Comparison of ENCODE assay signal across 17 cellular contexts in the genomic region with DNA sequence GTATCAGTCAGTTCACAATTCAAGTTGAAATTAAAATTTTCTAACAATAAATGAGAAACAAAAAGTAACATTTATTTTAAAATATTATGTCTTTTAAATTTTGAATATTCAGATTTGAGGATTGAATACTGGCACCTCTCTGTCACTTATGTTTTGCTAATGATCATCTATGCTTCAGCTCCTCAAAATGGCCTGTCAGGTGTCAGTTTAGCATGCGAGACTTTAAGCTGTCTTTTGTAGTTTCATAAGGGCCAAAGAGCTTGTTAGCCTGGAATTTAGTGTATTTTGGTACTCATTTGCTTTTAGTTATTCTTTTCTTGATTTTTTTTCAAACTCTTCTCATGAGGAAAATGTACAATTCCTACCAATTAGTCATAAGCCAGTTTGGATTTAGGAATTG.
"Had no signal": no experiment of that assay in that cellular context is flagged by ENCODE, and none has a peak within 500 bp of the region (broad histone marks: within the 10 kb centered on the region; RNA-seq: fewer than 3 reads in every experiment).

No MANE protein-coding gene starts in this region.

- H3K27ac Mint-ChIP-seq: activated naive CD8-positive, alpha-beta T cell treated with anti-CD3 and anti-CD28 coated beads for 36 hours; natural killer cell treated with Interleukin-12 subunit alpha and Interleukin-12 subunit beta and Interleukin-15 and Interleukin-18, amount 100 ng/mL, for 72 hours; stimulated activated naive B cell treated with anti-CD40 and anti-IgM and Interleukin-4, amounts not matched to agents 10 μg/mL and 1 μg/mL and 100 μg/mL, for 72 hours had no signal

- H3K27me3 Mint-ChIP-seq: activated naive CD8-positive, alpha-beta T cell treated with anti-CD3 and anti-CD28 coated beads for 36 hours; brain; natural killer cell treated with Interleukin-12 subunit alpha and Interleukin-12 subunit beta and Interleukin-15 and Interleukin-18, amount 100 ng/mL, for 72 hours; stimulated activated naive B cell treated with anti-CD40 and anti-IgM and Interleukin-4, amounts not matched to agents 10 μg/mL and 1 μg/mL and 100 μg/mL, for 72 hours had no signal

- DNase-seq: activated CD4-positive, alpha-beta T cell treated with anti-CD3 and anti-CD28 coated beads, Interleukin-2, amount 50 U/mL, for 1 hour; activated CD4-positive, CD25-positive, alpha-beta regulatory T cell; activated CD8-positive, alpha-beta memory T cell treated with anti-CD3 and anti-CD28 coated beads for 24 hours; activated naive CD8-positive, alpha-beta T cell treated with anti-CD3 and anti-CD28 coated beads for 36 hours; central memory CD4-positive, alpha-beta T cell; glutamatergic neuron; hypothalamus; kidney glomerular epithelial cell; nucleus accumbens; posterior cingulate gyrus; retina; stimulated activated CD4-positive, alpha-beta T cell treated with anti-CD3 and anti-CD28 coated beads, Interleukin-2, amount 100 ng/mL, for 48 hours; stimulated activated naive B cell treated with anti-CD40 and anti-IgM and Interleukin-4, amounts not matched to agents 10 μg/mL and 1 μg/mL and 100 μg/mL, for 72 hours; thyroid gland had no signal

- H3K9me3 ChIP-seq: thyroid gland had no signal

- H3K9me3 Mint-ChIP-seq: natural killer cell treated with Interleukin-12 subunit alpha and Interleukin-12 subunit beta and Interleukin-15 and Interleukin-18, amount 100 ng/mL, for 72 hours had no signal

- H3K27me3 ChIP-seq: thyroid gland had no signal

- ATAC-seq: natural killer cell treated with Interleukin-12 subunit alpha and Interleukin-12 subunit beta and Interleukin-15 and Interleukin-18, amount 100 ng/mL, for 72 hours had no signal

- H3K27ac ChIP-seq: coronary artery, thyroid gland had no signal

- H3K4me3 Mint-ChIP-seq: activated naive CD8-positive, alpha-beta T cell treated with anti-CD3 and anti-CD28 coated beads for 36 hours; natural killer cell treated with Interleukin-12 subunit alpha and Interleukin-12 subunit beta and Interleukin-15 and Interleukin-18, amount 100 ng/mL, for 72 hours had no signal

- H3K4me3 ChIP-seq: coronary artery, thyroid gland had no signal

- H3K36me3 ChIP-seq: thyroid gland had no signal
